In genomic region chr1:185353124-185353523, GRCh38 we compare ENCODE assay signal across 24 cellular contexts. TPM values are rescaled to one million over a fixed set of nuclear protein-coding genes. Genes with fewer than 3 reads are reported as not detected.
DNase-seq lines count a peak whose midpoint lies in the region; ATAC-seq, FAIRE-seq and TF ChIP-seq lines count a peak whose summit lies in the region.
"Had no signal": no experiment of that assay in that cellular context is flagged by ENCODE, and none has a peak within 500 bp of the region (broad histone marks: within the 10 kb centered on the region; RNA-seq: fewer than 3 reads in every experiment).

No MANE protein-coding gene starts in this region.

- no peak overlapping the region for H3K9ac ChIP-seq in K562 (ENCODE audit: insufficient read depth in 1 of 2, low read depth in 2 of 2, low read length in 2 of 2)
- H3K9ac ChIP-seq: BLaER1 treated with 17β-estradiol and CSF1 and Interleukin-3, amounts not matched to agents 10 nM and 100 nM had no signal

- ATAC-seq in K562 = peak; percentile 43; the same call in 2 of the 3 replicates
- ATAC-seq: A549 had no signal

- H3K9me3 ChIP-seq in K562 (replicated peaks; ENCODE audit: control insufficient read depth, insufficient read depth, low read depth, low read length) = no peaks in the 10 kb centered on the region
- no peaks in the 10 kb centered on the region for H3K9me3 ChIP-seq in vagina
- H3K9me3 ChIP-seq in ovary = no peaks in the 10 kb centered on the region
- H3K9me3 ChIP-seq: A549 had no signal

- H3K4me3 Mint-ChIP-seq in nephron = no peak overlapping the region
- H3K4me3 Mint-ChIP-seq: CD4-positive, alpha-beta T cell; IgD-negative memory B cell had no signal

- H3K4me3 ChIP-seq in K562 (no peak overlapping the region), vagina (no peak overlapping the region), ovary (no peak overlapping the region)
- H3K4me3 ChIP-seq: A549; BLaER1 treated with 17β-estradiol and CSF1 and Interleukin-3, amounts not matched to agents 10 nM and 100 nM had no signal

- H3K4me1 ChIP-seq in K562 (replicated peaks in 1 of 2; ENCODE audit: control insufficient read depth in 2 of 2, insufficient read depth in 2 of 2, low read length in 2 of 2) (no peaks in the 10 kb centered on the region), vagina (no peaks in the 10 kb centered on the region), ovary (ENCODE audit: insufficient read depth) (peaks cover 1% of the 10 kb centered on the region)
- H3K4me1 ChIP-seq: A549 had no signal

- no peaks in the 10 kb centered on the region for H3K36me3 Mint-ChIP-seq in nephron (ENCODE audit: low read depth)
- H3K36me3 Mint-ChIP-seq: IgD-negative memory B cell had no signal

- no TSS peak for BruUV-seq in K562 (replicated peaks; lab: Mats Ljungman, UMichigan)

- no peaks in the 10 kb centered on the region for H4K20me1 ChIP-seq in K562 (replicated peaks; ENCODE audit: control insufficient read depth, insufficient read depth, low read length)
- H4K20me1 ChIP-seq: BLaER1 treated with 17β-estradiol and CSF1 and Interleukin-3, amounts not matched to agents 10 nM and 100 nM had no signal

- H3K36me3 ChIP-seq in K562 (ENCODE audit: control insufficient read depth, insufficient read depth, low read length) = no peaks in the 10 kb centered on the region
- no peaks in the 10 kb centered on the region for H3K36me3 ChIP-seq in vagina
- H3K36me3 ChIP-seq in ovary = no peaks in the 10 kb centered on the region
- H3K36me3 ChIP-seq: BLaER1 treated with 17β-estradiol and CSF1 and Interleukin-3, amounts not matched to agents 10 nM and 100 nM had no signal

- no peak for DNase-seq in K562 (ENCODE audit: extremely low read depth in 1 of 4, low spot score in 3 of 4)
- peak; percentile 64 for DNase-seq in islet precursor cell
- DNase-seq in stimulated activated CD4-positive, alpha-beta T cell treated with anti-CD3 and anti-CD28 coated beads, Interleukin-4, amount 100 ng/mL, for 24 hours = no peak
- DNase-seq in vagina (ENCODE audit: extremely low spot score in 2 of 2) = no peak
- DNase-seq in HEK293T (ENCODE audit: extremely low spot score) = no peak
- no peak for DNase-seq in ovary
- DNase-seq: AML-193; CD4-positive, alpha-beta T cell; GOT3; HCEC 1CT; NCI-H1092; NCI-H1417 treated with DMSO at 0.1 percent for 48 hours; NCI-H1694 treated with DMSO at 0.1 percent for 48 hours; NCI-H2081; NCI-H2227 treated with DMSO at 0.1 percent for 48 hours; NCI-H526 treated with DMSO at 0.1 percent for 48 hours; Right ventricle myocardium superior; RPMI8226 had no signal

- POLR2A ChIA-PET in K562 (lab: Yijun Ruan, JAX) (interaction anchor here (0.5 to 0.8 kb wide), 3 partner anchors 13 to 38 kb away, joined by 3 to 4 read pairs (median 3); no protein-coding TSS in a partner anchor), HEK293T (lab: Yijun Ruan, JAX) (no interaction called here)

- CTCF ChIA-PET in K562 (lab: Yijun Ruan, JAX; ENCODE audit: low intra/inter-chr PET ratio) (no interaction called here), HEK293T (lab: Yijun Ruan, JAX) (interaction anchor here (0.6 kb wide), 1 partner anchor 803 kb away, joined by 3 read pairs; no protein-coding TSS in a partner anchor)

- peak overlapping the region; percentile 50 to 65 (median 61) for H3K27ac Mint-ChIP-seq in nephron
- H3K27ac Mint-ChIP-seq: CD4-positive, alpha-beta T cell; IgD-negative memory B cell had no signal

- no peak overlapping the region for H3K4me2 ChIP-seq in K562 (ENCODE audit: insufficient read depth, low read length)
- H3K4me2 ChIP-seq: A549 had no signal

- no peaks in the 10 kb centered on the region for H3K27me3 Mint-ChIP-seq in nephron (ENCODE audit: low read depth)
- H3K27me3 Mint-ChIP-seq: CD4-positive, alpha-beta T cell had no signal

- in situ Hi-C loops in K562 (cut with MboI) = no loop called here

- no peaks in the 10 kb centered on the region for H3K9me1 ChIP-seq in K562 (ENCODE audit: control insufficient read depth, insufficient read depth, low read length)

- H3K27me3 ChIP-seq in K562 (ENCODE audit: control insufficient read depth in 2 of 2, insufficient read depth in 2 of 2, low read length in 2 of 2) = no peaks in the 10 kb centered on the region; a peak in 1 of 5 replicates
- H3K27me3 ChIP-seq in vagina = no peaks in the 10 kb centered on the region
- H3K27me3 ChIP-seq in ovary = no peaks in the 10 kb centered on the region
- H3K27me3 ChIP-seq: BLaER1 treated with 17β-estradiol and CSF1 and Interleukin-3, amounts not matched to agents 10 nM and 100 nM had no signal

- H3K79me2 ChIP-seq in K562 (ENCODE audit: control insufficient read depth, insufficient read depth, low read length) = no peaks in the 10 kb centered on the region

- WGBS in K562 (ENCODE audit: insufficient coverage, low coverage, missing lambda C conversion rate) = 24% methylated on average over 4 of the region's 4 CpGs
- WGBS in ovary, 3 donors = 46 to 51% (median 47%) methylated on average over 4 of the region's 4 CpGs

- H2AFZ ChIP-seq in K562 (ENCODE audit: low read depth, low read length) = peak overlapping the region; percentile 65

- no peak for FAIRE-seq in K562 (lab: Jason Lieb, UNC)
- FAIRE-seq: A549, G401.6 had no signal

- TF ChIP-seq POLR2A in K562 (conservative IDR thresholded peaks at IDR 0.05) (no peak), vagina (IDR thresholded peaks at IDR 0.05) (no peak), ovary (IDR thresholded peaks at IDR 0.05) (no peak)

- H3K4me1 Mint-ChIP-seq in nephron = peaks cover 34% of the 10 kb centered on the region

- no peaks in the 10 kb centered on the region for H3K9me3 Mint-ChIP-seq in nephron
- H3K9me3 Mint-ChIP-seq: CD4-positive, alpha-beta T cell; IgD-negative memory B cell had no signal

- TF ChIP-seq CTCF in K562 (IDR thresholded peaks at IDR 0.05 in 2 of 3, conservative IDR thresholded peaks at IDR 0.05 in 1 of 3; ENCODE audit: insufficient read depth in 2 of 3, low read depth in 1 of 3, low read length in 3 of 3) (no peak), nephron (IDR thresholded peaks at IDR 0.05; ENCODE audit: unreplicated experiment in 3 of 3) (no peak), vagina (IDR thresholded peaks at IDR 0.05) (no peak), ovary (IDR thresholded peaks at IDR 0.05) (no peak)

- no peak for TF ChIP-seq EP300 in K562 (IDR thresholded peaks at IDR 0.05; ENCODE audit: low read length)
- no peak for TF ChIP-seq EP300 in ovary (IDR thresholded peaks at IDR 0.05)

- H3K27ac ChIP-seq in K562 (ENCODE audit: extremely low read depth, low read depth, low read length) = no peak overlapping the region
- no peak overlapping the region for H3K27ac ChIP-seq in vagina
- H3K27ac ChIP-seq in ovary = no peak overlapping the region
- H3K27ac ChIP-seq: A549, HL-60 had no signal

- intact Hi-C loops in K562 (cut with micrococcal nuclease) = no loop called here
- intact Hi-C loops in vagina (cut with DNase I) = no loop called here
- intact Hi-C loops in ovary (cut with DNase I) = no loop called here

- TF ChIP-seq RAD21 in K562 (CRISPR knock-in tag; conservative IDR thresholded peaks at IDR 0.05 in 1 of 2, IDR thresholded peaks at IDR 0.05 in 1 of 2) = no peak

TF ChIP-seq in K562, 482 proteins besides CTCF, POLR2A, EP300 and RAD21 (continues in another document):
- no peak for TF ChIP-seq SMAD2 (IDR thresholded peaks at IDR 0.05; ENCODE audit: low read depth, low read length)
- TF ChIP-seq, protein P1, sequence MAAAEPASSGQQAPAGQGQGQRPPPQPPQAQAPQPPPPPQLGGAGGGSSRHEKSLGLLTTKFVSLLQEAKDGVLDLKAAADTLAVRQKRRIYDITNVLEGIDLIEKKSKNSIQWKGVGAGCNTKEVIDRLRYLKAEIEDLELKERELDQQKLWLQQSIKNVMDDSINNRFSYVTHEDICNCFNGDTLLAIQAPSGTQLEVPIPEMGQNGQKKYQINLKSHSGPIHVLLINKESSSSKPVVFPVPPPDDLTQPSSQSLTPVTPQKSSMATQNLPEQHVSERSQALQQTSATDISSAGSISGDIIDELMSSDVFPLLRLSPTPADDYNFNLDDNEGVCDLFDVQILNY (CRISPR knock-in tag; IDR thresholded peaks at IDR 0.05) = no peak
- no peak for TF ChIP-seq ZNF699 (CRISPR knock-in tag; IDR thresholded peaks at IDR 0.05; ENCODE audit: insufficient replicate concordance)

TF ChIP-seq in HEK293T, 16 proteins besides CTCF, POLR2A, EP300 and RAD21 (continues in another document):
- TF ChIP-seq CTBP1 (IDR thresholded peaks at IDR 0.05; ENCODE audit: borderline replicate concordance) = no peak
- TF ChIP-seq, protein P2, sequence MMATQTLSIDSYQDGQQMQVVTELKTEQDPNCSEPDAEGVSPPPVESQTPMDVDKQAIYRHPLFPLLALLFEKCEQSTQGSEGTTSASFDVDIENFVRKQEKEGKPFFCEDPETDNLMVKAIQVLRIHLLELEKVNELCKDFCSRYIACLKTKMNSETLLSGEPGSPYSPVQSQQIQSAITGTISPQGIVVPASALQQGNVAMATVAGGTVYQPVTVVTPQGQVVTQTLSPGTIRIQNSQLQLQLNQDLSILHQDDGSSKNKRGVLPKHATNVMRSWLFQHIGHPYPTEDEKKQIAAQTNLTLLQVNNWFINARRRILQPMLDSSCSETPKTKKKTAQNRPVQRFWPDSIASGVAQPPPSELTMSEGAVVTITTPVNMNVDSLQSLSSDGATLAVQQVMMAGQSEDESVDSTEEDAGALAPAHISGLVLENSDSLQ (IDR thresholded peaks at IDR 0.05) = no peak
- TF ChIP-seq NFRKB (IDR thresholded peaks at IDR 0.05) = no peak
- no peak for TF ChIP-seq ZNF384 (IDR thresholded peaks at IDR 0.05)
- no peak for TF ChIP-seq L3MBTL2 (conservative IDR thresholded peaks at IDR 0.05)
- no peak for TF ChIP-seq FOXA1 (IDR thresholded peaks at IDR 0.05)
- no peak for TF ChIP-seq FOXK2 (IDR thresholded peaks at IDR 0.05)

RNA-seq across cellular contexts. Expression of gene IVNS1ABP, which starts 36.1 kb away (rescaled TPM):
- 173 and 433 TPM in 2 replicates for total RNA-seq in K562 (2011; cell fraction: chromatin; rRNA removed; ENCODE audit: low replicate concordance)
- 69.9 and 88.0 TPM in 2 replicates for total RNA-seq in K562 (2011; cell fraction: nucleolus; rRNA removed)
- total RNA-seq in K562 (2011; cell fraction: nucleoplasm; rRNA removed) = 156 and 175 TPM in 2 replicates
- 50.1 and 55.0 TPM in 2 replicates for total RNA-seq in K562 (2014; rRNA removed)
- 98.4 and 106 TPM in 2 replicates for total RNA-seq in K562 (2014; rRNA removed; fragmentation: Illumina TruSeq; extraction: Trizol)
- total RNA-seq in K562 (2015; rRNA removed; fragmentation: Illumina TruSeq; extraction: Trizol) = 77.7 and 79.5 TPM in 2 replicates
- total RNA-seq in K562 (2021) = 83.1 and 83.2 TPM in 2 replicates
- 126 and 128 TPM in 2 replicates for polyA plus RNA-seq in K562 (2011; rRNA removed)
- polyA plus RNA-seq in K562 (2011; cell fraction: cytosol; rRNA removed) = 19.6 and 49.4 TPM in 2 replicates
- polyA plus RNA-seq in K562 (2011; cell fraction: nucleus; rRNA removed) = 310 and 362 TPM in 2 replicates
- polyA plus RNA-seq in K562 (2012) = 30.0 and 50.2 TPM in 2 replicates
- polyA plus RNA-seq in K562 (2014; fragmentation: Illumina TruSeq; extraction: Trizol) = 62.7 and 68.0 TPM in 2 replicates
- 10 to 100 TPM; 30.6 to 77.7 TPM for polyA plus RNA-seq in K562 (2014; fragmentation: Nextera tagmentation; extraction: Ambion mirVana)
- polyA plus RNA-seq in K562 (2014; rRNA removed) = 57.4 and 61.2 TPM in 2 replicates
- 163 and 190 TPM in 2 replicates for polyA minus RNA-seq in K562 (2011; rRNA and poly(A)+ RNA removed)
- polyA minus RNA-seq in K562 (2011; cell fraction: cytosol; rRNA and poly(A)+ RNA removed) = 32.6 and 42.3 TPM in 2 replicates
- 289 and 483 TPM in 2 replicates for polyA minus RNA-seq in K562 (2011; cell fraction: nucleus; rRNA and poly(A)+ RNA removed)
- 125 TPM for total RNA-seq in vagina
- 10 to 100 TPM; 31.2 to 73.9 (median 54.2) TPM for total RNA-seq in ovary
- 10 to 100 TPM; 40.2 to 57.3 TPM for polyA plus RNA-seq in ovary
